Comparison of ENCODE assay signal across 18 cellular contexts in the genomic region with DNA sequence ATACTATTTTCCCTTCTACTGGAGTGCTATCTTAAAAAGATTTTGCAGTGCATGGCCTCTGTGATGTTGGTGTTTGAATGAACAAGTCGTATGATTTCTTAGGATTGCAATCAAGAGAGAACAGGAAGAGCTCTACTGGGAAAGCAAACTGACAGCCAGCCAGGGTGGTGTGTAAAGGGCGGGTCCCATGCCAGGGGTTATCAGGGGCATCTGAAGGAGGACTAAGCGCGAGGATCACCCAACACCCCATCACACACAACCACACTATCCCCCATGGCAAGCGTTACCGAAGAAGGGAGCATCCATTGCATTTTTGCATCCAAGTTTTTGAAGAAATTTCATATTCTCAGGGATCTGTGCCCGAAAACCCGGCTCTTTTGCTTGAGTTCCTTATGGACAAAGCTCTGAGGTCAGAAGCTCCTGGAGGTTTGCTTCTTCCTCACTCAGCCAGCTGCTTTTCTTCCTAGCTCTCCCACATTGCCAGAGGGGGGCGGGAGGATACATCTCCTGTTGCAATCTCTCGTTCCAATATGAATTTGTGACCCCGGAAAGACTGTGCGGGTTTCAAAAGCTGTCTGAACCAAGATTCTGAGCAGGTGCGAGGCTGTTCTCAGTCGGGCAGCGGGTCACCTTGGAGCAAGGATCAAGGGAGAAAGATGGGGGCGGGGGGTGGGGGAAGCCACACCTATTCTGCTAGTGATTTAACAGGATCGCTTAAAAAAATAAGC. TPM values are rescaled to one million over a fixed set of nuclear protein-coding genes. Genes with fewer than 3 reads are reported as not detected.
DNase-seq lines count a peak whose midpoint lies in the region; ATAC-seq and TF ChIP-seq lines count a peak whose summit lies in the region.
"Had no signal": no experiment of that assay in that cellular context is flagged by ENCODE, and none has a peak within 500 bp of the region (broad histone marks: within the 10 kb centered on the region; RNA-seq: fewer than 3 reads in every experiment).

No MANE protein-coding gene starts in this region.

- H3K27ac ChIP-seq in right cardiac atrium (ENCODE audit: low read length): no peak overlapping the region
- no peak overlapping the region for H3K27ac ChIP-seq in HUES6 (ENCODE audit: low read depth, low read length)
- peak overlapping the region in 1 of 4 donors; percentile 27 for H3K27ac ChIP-seq in sigmoid colon
- H3K27ac ChIP-seq: C4-2B, KMS-11, RWPE1 had no signal

- H3K27me3 ChIP-seq in right cardiac atrium (ENCODE audit: control insufficient read depth, insufficient read depth) (no peaks in the 10 kb centered on the region), HUES6 (ENCODE audit: control insufficient read depth, insufficient read depth, low read length) (peaks cover 37% of the 10 kb centered on the region), iPS-15b (ENCODE audit: control insufficient read depth, insufficient read depth, low read length) (peaks cover 33% of the 10 kb centered on the region), sigmoid colon (peaks cover 0 to 35% (median 31%) of the 10 kb centered on the region in 3 donors)

- TF ChIP-seq POLR2A in sigmoid colon (IDR thresholded peaks at IDR 0.05) (no peak), erythroblast (IDR thresholded peaks at IDR 0.05; ENCODE audit: low read length) (no peak)

- H3K4me3 ChIP-seq in right cardiac atrium (ENCODE audit: low read length) (no peak overlapping the region), HUES6 (ENCODE audit: low read depth, low read length) (peak overlapping the region; percentile 57), iPS-15b (ENCODE audit: low read depth, low read length) (peak overlapping the region; percentile 61), sigmoid colon (peak overlapping the region in 3 of 4 donors; percentile 9 to 30 (median 23))

- DNase-seq in Right ventricle myocardium inferior (ENCODE audit: missing footprints) (no peak), right cardiac atrium (no peak), sigmoid colon (no peak), erythroblast (lab: John Stamatoyannopoulos, UW) (no peak), NCI-H748 (lab: John Stamatoyannopoulos, UW; ENCODE audit: unreplicated experiment) (no peak)
- no peak for DNase-seq in activated CD4-positive, alpha-beta T cell treated with anti-CD3 and anti-CD28 coated beads, Interleukin-2, amount 50 U/mL, for 4 hours
- DNase-seq: NCI-H1092, NCI-H1694, NCI-H2107, NCI-H345, NCI-H526 treated with DMSO at 0.1 percent for 48 hours had no signal

- intact Hi-C loops in Right ventricle myocardium inferior (cut with DNase I) (no loop called here), right cardiac atrium (cut with DNase I) (no loop called here), sigmoid colon (cut with DNase I) (no loop called here)

- H3K9ac ChIP-seq in HUES6 (ENCODE audit: low read length) (no peak overlapping the region), iPS-15b (ENCODE audit: low read depth, low read length) (no peak overlapping the region)
- H3K9ac ChIP-seq: KMS-11 had no signal

- H3K4me1 ChIP-seq in right cardiac atrium (ENCODE audit: control insufficient read depth, insufficient read depth, low read length) (no peaks in the 10 kb centered on the region), HUES6 (ENCODE audit: control insufficient read depth, insufficient read depth, low read length) (no peaks in the 10 kb centered on the region), iPS-15b (ENCODE audit: control insufficient read depth, insufficient read depth, low read length) (no peaks in the 10 kb centered on the region), sigmoid colon (peaks cover 0 to 8% (median 4%) of the 10 kb centered on the region in 4 donors)

- 46% methylated on average over 17 of the region's 17 CpGs for WGBS in right cardiac atrium
- WGBS in sigmoid colon, 2 donors: 23 to 47% methylated on average over 17 of the region's 17 CpGs

- TF ChIP-seq EP300 in sigmoid colon (IDR thresholded peaks at IDR 0.05): no peak

- H3K36me3 ChIP-seq in HUES6 (ENCODE audit: control insufficient read depth, insufficient read depth, low read length) (no peaks in the 10 kb centered on the region), iPS-15b (ENCODE audit: control insufficient read depth, insufficient read depth, low read length) (no peaks in the 10 kb centered on the region), sigmoid colon (no peaks in the 10 kb centered on the region)

- H3K9me3 ChIP-seq in right cardiac atrium (ENCODE audit: control insufficient read depth, low read length) (no peaks in the 10 kb centered on the region), HUES6 (ENCODE audit: control insufficient read depth, insufficient read depth, low read depth, low read length) (no peaks in the 10 kb centered on the region), iPS-15b (ENCODE audit: control insufficient read depth, insufficient read depth, low read length) (no peaks in the 10 kb centered on the region), sigmoid colon (no peaks in the 10 kb centered on the region)

- no peak for TF ChIP-seq CTCF in sigmoid colon (IDR thresholded peaks at IDR 0.05)

- peak; percentile 71 for ATAC-seq in Right ventricle myocardium inferior
- no peak for ATAC-seq in right cardiac atrium

RNA-seq across cellular contexts. Expression of a gene that starts 5.2 kb away (rescaled TPM):
- total RNA-seq in Right ventricle myocardium inferior: not detected
- not detected for total RNA-seq in right cardiac atrium
- not detected for polyA plus RNA-seq in right cardiac atrium
- total RNA-seq in sigmoid colon: not detected
- polyA plus RNA-seq in sigmoid colon: not detected
- total RNA-seq: MCF 10A, SK-MEL-5 had no signal
